In the genomic region with DNA sequence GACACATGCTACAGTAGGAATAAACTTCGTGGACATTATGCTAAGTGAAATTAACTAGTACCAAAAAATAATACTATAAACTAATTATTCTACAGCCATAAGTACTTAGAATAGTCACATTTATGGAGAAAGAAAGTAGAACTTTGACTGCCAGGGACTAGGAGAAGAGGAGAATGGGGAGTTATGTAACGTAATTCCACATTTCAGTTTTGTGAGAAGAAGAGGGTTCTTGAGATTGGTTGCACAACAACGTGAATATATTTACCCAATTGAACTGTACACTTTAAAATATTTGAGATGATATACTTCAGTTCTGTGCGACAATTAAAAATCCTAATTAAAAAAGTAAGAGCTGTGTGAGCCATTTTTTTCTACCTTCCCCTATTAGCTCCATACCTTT, we compare ENCODE assay signal across 28 cellular contexts.
"Had no signal": no experiment of that assay in that cellular context is flagged by ENCODE, and none has a peak within 500 bp of the region (broad histone marks: within the 10 kb centered on the region; RNA-seq: fewer than 3 reads in every experiment).

No MANE protein-coding gene starts in this region.

- H3K9me3 ChIP-seq: colonic mucosa, esophagus muscularis mucosa, gastroesophageal sphincter, heart right ventricle, lower lobe of right lung, ovary, psoas muscle, sigmoid colon, thoracic aorta, tibial nerve, upper lobe of left lung, uterus had no signal

- H3K27me3 ChIP-seq: colonic mucosa, esophagus muscularis mucosa, foreskin keratinocyte, gastroesophageal sphincter, heart right ventricle, ovary, sigmoid colon, tibial nerve, upper lobe of left lung, uterus had no signal

- H3K4me3 ChIP-seq: colonic mucosa, esophagus muscularis mucosa, gastroesophageal sphincter, heart right ventricle, lower lobe of right lung, ovary, psoas muscle, sigmoid colon, thoracic aorta, tibial nerve, upper lobe of left lung, uterus had no signal

- H3K36me3 ChIP-seq: colonic mucosa, esophagus muscularis mucosa, gastroesophageal sphincter, heart right ventricle, lower lobe of right lung, ovary, sigmoid colon, thoracic aorta, tibial nerve, upper lobe of left lung, uterus had no signal

- H3K4me3 Mint-ChIP-seq: dendritic cell treated with granulocyte-macrophage colony-stimulating factor and Interleukin-4, amounts not matched to agents 40 ng/mL and 50 ng/mL, for 4 days; naive thymus-derived CD8-positive, alpha-beta T cell; stimulated activated effector memory CD8-positive, alpha-beta T cell treated with anti-CD3 and anti-CD28 coated beads, Interleukin-12 subunit alpha, Interleukin-12 subunit beta, amount 100 ng/mL, for 72 hours had no signal

- ATAC-seq: foreskin keratinocyte; gastroesophageal sphincter; heart right ventricle; left colon; left ventricle myocardium superior; naive thymus-derived CD8-positive, alpha-beta T cell; psoas muscle; right cardiac atrium; stimulated activated effector memory CD8-positive, alpha-beta T cell treated with anti-CD3 and anti-CD28 coated beads, Interleukin-12 subunit alpha, Interleukin-12 subunit beta, amount 100 ng/mL, for 72 hours; stimulated activated naive CD8-positive, alpha-beta T cell treated with anti-CD3 and anti-CD28 coated beads, Interleukin-15, Interleukin-2, amounts not matched to agents 100 U/mL and 50 U/mL, for 24 hours had no signal

- DNase-seq: colonic mucosa; effector memory CD4-positive, alpha-beta T cell; foreskin keratinocyte; glutamatergic neuron; heart right ventricle; hippocampal formation; left colon; left ventricle myocardium superior; lower lobe of right lung; naive thymus-derived CD8-positive, alpha-beta T cell; occipital lobe; ovary; posterior cingulate gyrus; psoas muscle; right cardiac atrium; sigmoid colon; stimulated activated CD4-positive, alpha-beta T cell treated with anti-CD3 and anti-CD28 coated beads, Interleukin-2, amount 100 ng/mL, for 24 hours; stimulated activated CD4-positive, alpha-beta T cell treated with anti-CD3 and anti-CD28 coated beads, Interleukin-4, amount 100 ng/mL, for 24 hours; stimulated activated naive CD8-positive, alpha-beta T cell treated with anti-CD3 and anti-CD28 coated beads, Interleukin-15, Interleukin-2, amounts not matched to agents 100 U/mL and 50 U/mL, for 24 hours; substantia nigra; upper lobe of left lung; uterus had no signal

- H3K27me3 Mint-ChIP-seq: dendritic cell treated with granulocyte-macrophage colony-stimulating factor and Interleukin-4, amounts not matched to agents 40 ng/mL and 50 ng/mL, for 4 days; naive thymus-derived CD8-positive, alpha-beta T cell had no signal

- H3K4me1 ChIP-seq: colonic mucosa, esophagus muscularis mucosa, gastroesophageal sphincter, heart right ventricle, lower lobe of right lung, psoas muscle, sigmoid colon, tibial nerve, upper lobe of left lung, uterus had no signal

- H3K4me1 Mint-ChIP-seq: stimulated activated effector memory CD8-positive, alpha-beta T cell treated with anti-CD3 and anti-CD28 coated beads, Interleukin-12 subunit alpha, Interleukin-12 subunit beta, amount 100 ng/mL, for 72 hours had no signal

- H3K36me3 Mint-ChIP-seq: naive thymus-derived CD8-positive, alpha-beta T cell; stimulated activated effector memory CD8-positive, alpha-beta T cell treated with anti-CD3 and anti-CD28 coated beads, Interleukin-12 subunit alpha, Interleukin-12 subunit beta, amount 100 ng/mL, for 72 hours had no signal

- H3K27ac ChIP-seq: colonic mucosa, esophagus muscularis mucosa, foreskin keratinocyte, gastroesophageal sphincter, heart right ventricle, lower lobe of right lung, ovary, psoas muscle, sigmoid colon, thoracic aorta, tibial nerve, upper lobe of left lung, uterus had no signal

- H3K27ac Mint-ChIP-seq: dendritic cell treated with granulocyte-macrophage colony-stimulating factor and Interleukin-4, amounts not matched to agents 40 ng/mL and 50 ng/mL, for 4 days; naive thymus-derived CD8-positive, alpha-beta T cell; stimulated activated effector memory CD8-positive, alpha-beta T cell treated with anti-CD3 and anti-CD28 coated beads, Interleukin-12 subunit alpha, Interleukin-12 subunit beta, amount 100 ng/mL, for 72 hours had no signal
